Comparison of ENCODE assay signal across 22 cellular contexts in genomic region chr9:27540537-27540936, GRCh38. TPM values are rescaled to one million over a fixed set of nuclear protein-coding genes. Genes with fewer than 3 reads are reported as not detected.
A peak's percentile ranks its signal among the peaks of the same experiment; 100 is the strongest.
DNase-seq lines count a peak whose midpoint lies in the region; ATAC-seq and TF ChIP-seq lines count a peak whose summit lies in the region.
"Had no signal": no experiment of that assay in that cellular context is flagged by ENCODE, and none has a peak within 500 bp of the region (broad histone marks: within the 10 kb centered on the region; RNA-seq: fewer than 3 reads in every experiment).

No MANE protein-coding gene starts in this region.

- H3K79me2 ChIP-seq in smooth muscle cell (ENCODE audit: low read depth): no peaks in the 10 kb centered on the region

- H2AFZ ChIP-seq in smooth muscle cell (ENCODE audit: low read depth): no peak overlapping the region

- H3K36me3 ChIP-seq in smooth muscle cell (ENCODE audit: low read depth): no peaks in the 10 kb centered on the region

- H3K27me3 ChIP-seq in layer of hippocampus (ENCODE audit: control insufficient read depth, insufficient read depth, low read length): no peaks in the 10 kb centered on the region
- H3K27me3 ChIP-seq in smooth muscle cell (ENCODE audit: low read depth): no peaks in the 10 kb centered on the region

- H3K4me3 ChIP-seq in cardiac fibroblast (replicated peaks in 1 of 2; ENCODE audit: low read depth in 2 of 2, low read length in 2 of 2): no peak overlapping the region
- no peak overlapping the region for H3K4me3 ChIP-seq in smooth muscle cell
- H3K4me3 ChIP-seq: GM12878 had no signal

- WGBS in smooth muscle cell (ENCODE audit: low lambda C conversion rate): 68% methylated on average over 1 of the region's 1 CpG

- H3K27ac ChIP-seq in layer of hippocampus (ENCODE audit: low read depth, low read length): peak overlapping the region; percentile 74
- peak overlapping the region; percentile 1 for H3K27ac ChIP-seq in smooth muscle cell (ENCODE audit: low read depth)

- DNase-seq in ELR (ENCODE audit: low read depth): peak; percentile 4
- peak; percentile 44 to 48 for DNase-seq in cardiac fibroblast (ENCODE audit: low read depth in 2 of 2)
- DNase-seq in smooth muscle cell (lab: John Stamatoyannopoulos, UW; ENCODE audit: unreplicated experiment): no peak
- no peak for DNase-seq in RKO (ENCODE audit: low spot score)
- DNase-seq in GM13976 (ENCODE audit: low spot score): no peak
- DNase-seq: activated B cell treated with CpG ODN at 0.5 μM for 24 hours; activated CD8-positive, alpha-beta memory T cell treated with anti-CD3 and anti-CD28 coated beads for 24 hours; activated naive CD8-positive, alpha-beta T cell treated with anti-CD3 and anti-CD28 coated beads, Interleukin-2, amount 50 U/mL, for 24 hours; Calu3; central memory CD4-positive, alpha-beta T cell; endodermal cell; MM.1S; NCI-H187; stimulated activated CD4-positive, alpha-beta T cell treated with anti-CD3 and anti-CD28 coated beads, Interleukin-1b, Interleukin-23, amount 100 ng/mL, for 48 hours had no signal

- no peak overlapping the region for H3K9ac ChIP-seq in smooth muscle cell (ENCODE audit: low read depth)

- no peaks in the 10 kb centered on the region for H4K20me1 ChIP-seq in smooth muscle cell (ENCODE audit: low read depth)

- ATAC-seq in GM21723 (IDR thresholded peaks at IDR 0.05; ENCODE audit: unreplicated experiment): no peak
- ATAC-seq in GM19395 (IDR thresholded peaks at IDR 0.05; ENCODE audit: unreplicated experiment): no peak
- ATAC-seq: activated naive CD8-positive, alpha-beta T cell treated with anti-CD3 and anti-CD28 coated beads, Interleukin-2, amount 50 U/mL, for 24 hours; natural killer cell treated with Interleukin-12 subunit alpha and Interleukin-12 subunit beta and Interleukin-15 and Interleukin-18, amount 100 ng/mL, for 72 hours had no signal

- no peaks in the 10 kb centered on the region for H3K9me3 ChIP-seq in smooth muscle cell (replicated peaks; ENCODE audit: low read depth)

- in situ Hi-C loops in GM13976 (cut with MboI; ENCODE audit: low sequenced_read_pairs, unreplicated experiment): no loop called here

- no peak for TF ChIP-seq CTCF in cardiac fibroblast (IDR thresholded peaks at IDR 0.05; ENCODE audit: low read depth, low read length)
- no peak for TF ChIP-seq CTCF in smooth muscle cell (IDR thresholded peaks at IDR 0.05; ENCODE audit: borderline replicate concordance, insufficient read depth, poor library complexity, severe bottlenecking)
- TF ChIP-seq CTCF in GM13976 (IDR thresholded peaks at IDR 0.05; ENCODE audit: borderline replicate concordance, control extremely low read depth, extremely low read depth, insufficient read depth, missing control alignments): no peak

- H3K4me1 ChIP-seq in smooth muscle cell (ENCODE audit: low read depth): no peaks in the 10 kb centered on the region

- H3K4me2 ChIP-seq in smooth muscle cell: peak overlapping the region; percentile 22

- H3F3A ChIP-seq in smooth muscle cell (ENCODE audit: low read depth): no peaks in the 10 kb centered on the region

RNA-seq across cellular contexts. Expression of gene MOB3B, which starts 10.9 kb away (rescaled TPM):
- total RNA-seq in smooth muscle cell: 3.0 and 5.8 TPM in 2 replicates
- polyA plus RNA-seq in smooth muscle cell: 1.7 and 4.1 TPM in 2 replicates

RNA-seq across cellular contexts. Expression of gene IFNK, which starts 16.4 kb away (rescaled TPM):
- not detected in 2 replicates for total RNA-seq in smooth muscle cell
- polyA plus RNA-seq in smooth muscle cell: not detected in 2 replicates
- total RNA-seq: activated B cell treated with CpG ODN at 0.5 μM for 24 hours; Calu3; endodermal cell; GM12878; natural killer cell treated with Interleukin-12 subunit alpha and Interleukin-12 subunit beta and Interleukin-15 and Interleukin-18, amount 100 ng/mL, for 72 hours; NCI-H460; renal cortical epithelial cell; T-helper 2 cell treated with Interferon-gamma antibody and Interleukin-4, amounts not matched to agents 100 ng/mL and 5 ng/mL, for 36 hours had no signal

RNA-seq across cellular contexts. Expression of gene C9orf72, which starts 32.7 kb away (rescaled TPM):
- 12.5 and 23.8 TPM in 2 replicates for total RNA-seq in smooth muscle cell
- 6.1 and 8.2 TPM in 2 replicates for polyA plus RNA-seq in smooth muscle cell

Comparison
In these comparisons a context has a peak if more than half of its experiments do, and no peak if none do; other contexts are left out.
1. DNase-seq: peak in ELR (single experiment) and cardiac fibroblast (2 of 2); none in smooth muscle cell (single experiment), RKO (single experiment) and GM13976 (single experiment).